Comparison of ENCODE assay signal across 14 cellular contexts in the genomic region with DNA sequence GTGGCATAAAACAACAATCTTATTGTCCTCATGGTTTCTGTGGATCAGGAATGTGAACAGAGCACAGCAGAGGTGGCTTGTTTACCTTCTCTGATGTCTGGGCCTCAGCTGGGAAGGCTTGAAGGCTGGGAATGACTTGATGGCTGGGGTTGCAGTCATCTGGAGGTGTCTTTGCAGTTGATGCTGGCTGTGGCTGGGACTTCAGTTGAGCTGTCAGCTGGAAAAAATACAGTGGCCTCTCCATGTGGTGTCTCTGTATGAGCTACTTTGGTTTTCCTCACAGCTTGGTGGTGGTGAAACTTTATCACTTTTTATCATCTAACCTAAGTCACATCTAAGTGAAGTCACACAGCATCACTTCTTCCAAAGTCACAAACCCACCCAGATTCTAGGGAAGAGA. TPM values are rescaled to one million over a fixed set of nuclear protein-coding genes. Genes with fewer than 3 reads are reported as not detected.
DNase-seq lines count a peak whose midpoint lies in the region; ATAC-seq lines count a peak whose summit lies in the region.
"Had no signal": no experiment of that assay in that cellular context is flagged by ENCODE, and none has a peak within 500 bp of the region (broad histone marks: within the 10 kb centered on the region; RNA-seq: fewer than 3 reads in every experiment).

No MANE protein-coding gene starts in this region.

- CTCF ChIA-PET in activated CD4-positive, alpha-beta memory T cell treated with anti-CD3 and anti-CD28 coated beads for 36 hours (lab: Charles Lee): no interaction called here
- CTCF ChIA-PET in activated CD4-positive, alpha-beta memory T cell treated with anti-CD3 and anti-CD28 coated beads, Interleukin-2, amount 10 ng/mL, durations not matched to agents 7 days and 5 days (lab: Charles Lee): interaction anchor here (0.7 to 0.8 kb wide), 2 partner anchors 11 to 29 kb away, joined by 4 read pairs; no protein-coding TSS in a partner anchor
- CTCF ChIA-PET in activated naive CD4-positive, alpha-beta T cell treated with anti-CD3 and anti-CD28 coated beads, Interleukin-2, amount 10 ng/mL, durations not matched to agents 7 days and 5 days (lab: Charles Lee): interaction anchor here (1.6 kb wide), 1 partner anchor 12 kb away, joined by 3 read pairs; no protein-coding TSS in a partner anchor

- POLR2A ChIA-PET in activated CD4-positive, alpha-beta memory T cell treated with anti-CD3 and anti-CD28 coated beads for 36 hours (lab: Charles Lee): no interaction called here
- POLR2A ChIA-PET in activated CD4-positive, alpha-beta memory T cell treated with anti-CD3 and anti-CD28 coated beads, Interleukin-2, amount 10 ng/mL, durations not matched to agents 7 days and 5 days (lab: Charles Lee): no interaction called here

- peak; percentile 49 for DNase-seq in activated CD4-positive, alpha-beta memory T cell treated with anti-CD3 and anti-CD28 coated beads for 36 hours
- no peak for DNase-seq in activated CD4-positive, alpha-beta memory T cell treated with anti-CD3 and anti-CD28 coated beads, Interleukin-2, amount 10 ng/mL, durations not matched to agents 7 days and 5 days
- no peak for DNase-seq in activated naive CD4-positive, alpha-beta T cell treated with anti-CD3 and anti-CD28 coated beads, Interleukin-2, amount 50 U/mL, for 72 hours (ENCODE audit: low spot score in 2 of 2)
- no peak for DNase-seq in activated naive CD4-positive, alpha-beta T cell treated with anti-CD3 and anti-CD28 coated beads, Interleukin-2, amount 10 ng/mL, durations not matched to agents 7 days and 5 days
- peak; percentile 54 for DNase-seq in T-helper 2 cell treated with Interferon-gamma antibody and Interleukin-4, amounts not matched to agents 5 μg/mL and 100 μg/mL, for 36 hours (ENCODE audit: low spot score)
- no peak for DNase-seq in NCI-H2081 treated with DMSO at 0.1 percent for 48 hours (lab: John Stamatoyannopoulos, UW)
- DNase-seq: BE2C; CD4-positive, alpha-beta memory T cell; DMS79; HCEC 1CT; HFFc6 had no signal

- no peak overlapping the region for H3K4me3 Mint-ChIP-seq in activated CD4-positive, alpha-beta memory T cell treated with anti-CD3 and anti-CD28 coated beads for 36 hours
- H3K4me3 Mint-ChIP-seq in activated CD4-positive, alpha-beta memory T cell treated with anti-CD3 and anti-CD28 coated beads, Interleukin-2, amount 10 ng/mL, durations not matched to agents 7 days and 5 days: no peak overlapping the region
- H3K4me3 Mint-ChIP-seq in activated naive CD4-positive, alpha-beta T cell treated with anti-CD3 and anti-CD28 coated beads, Interleukin-2, amount 10 ng/mL, durations not matched to agents 7 days and 5 days: no peak overlapping the region
- H3K4me3 Mint-ChIP-seq in T-helper 2 cell treated with Interferon-gamma antibody and Interleukin-4, amounts not matched to agents 5 μg/mL and 100 μg/mL, for 36 hours: no peak overlapping the region
- no peak overlapping the region for H3K4me3 Mint-ChIP-seq in activated T-helper 17 cell treated with anti-CD3 and anti-CD28 coated beads, Interleukin-2, amount 50 U/mL, for 72 hours
- H3K4me3 Mint-ChIP-seq: CD4-positive, alpha-beta memory T cell; HFFc6 had no signal

- peaks cover 5% of the 10 kb centered on the region for H3K4me1 Mint-ChIP-seq in activated CD4-positive, alpha-beta memory T cell treated with anti-CD3 and anti-CD28 coated beads for 36 hours (ENCODE audit: low read depth)
- peaks cover 4% of the 10 kb centered on the region for H3K4me1 Mint-ChIP-seq in activated CD4-positive, alpha-beta memory T cell treated with anti-CD3 and anti-CD28 coated beads, Interleukin-2, amount 10 ng/mL, durations not matched to agents 7 days and 5 days
- H3K4me1 Mint-ChIP-seq in activated naive CD4-positive, alpha-beta T cell treated with anti-CD3 and anti-CD28 coated beads, Interleukin-2, amount 10 ng/mL, durations not matched to agents 7 days and 5 days: no peaks in the 10 kb centered on the region
- peaks cover 23% of the 10 kb centered on the region for H3K4me1 Mint-ChIP-seq in T-helper 2 cell treated with Interferon-gamma antibody and Interleukin-4, amounts not matched to agents 5 μg/mL and 100 μg/mL, for 36 hours (ENCODE audit: low read depth)
- H3K4me1 Mint-ChIP-seq in activated T-helper 17 cell treated with anti-CD3 and anti-CD28 coated beads, Interleukin-2, amount 50 U/mL, for 72 hours: no peaks in the 10 kb centered on the region
- H3K4me1 Mint-ChIP-seq: CD4-positive, alpha-beta memory T cell had no signal

- no peaks in the 10 kb centered on the region for H3K27me3 Mint-ChIP-seq in activated CD4-positive, alpha-beta memory T cell treated with anti-CD3 and anti-CD28 coated beads for 36 hours
- no peaks in the 10 kb centered on the region for H3K27me3 Mint-ChIP-seq in activated CD4-positive, alpha-beta memory T cell treated with anti-CD3 and anti-CD28 coated beads, Interleukin-2, amount 10 ng/mL, durations not matched to agents 7 days and 5 days
- peaks cover 10% of the 10 kb centered on the region for H3K27me3 Mint-ChIP-seq in activated naive CD4-positive, alpha-beta T cell treated with anti-CD3 and anti-CD28 coated beads, Interleukin-2, amount 10 ng/mL, durations not matched to agents 7 days and 5 days
- H3K27me3 Mint-ChIP-seq in T-helper 2 cell treated with Interferon-gamma antibody and Interleukin-4, amounts not matched to agents 5 μg/mL and 100 μg/mL, for 36 hours (ENCODE audit: low read depth): no peaks in the 10 kb centered on the region
- peaks cover 4% of the 10 kb centered on the region for H3K27me3 Mint-ChIP-seq in activated T-helper 17 cell treated with anti-CD3 and anti-CD28 coated beads, Interleukin-2, amount 50 U/mL, for 72 hours

- H3K36me3 Mint-ChIP-seq in activated CD4-positive, alpha-beta memory T cell treated with anti-CD3 and anti-CD28 coated beads for 36 hours: peaks cover 2% of the 10 kb centered on the region
- H3K36me3 Mint-ChIP-seq in activated CD4-positive, alpha-beta memory T cell treated with anti-CD3 and anti-CD28 coated beads, Interleukin-2, amount 10 ng/mL, durations not matched to agents 7 days and 5 days (ENCODE audit: low read depth): no peaks in the 10 kb centered on the region
- no peaks in the 10 kb centered on the region for H3K36me3 Mint-ChIP-seq in activated naive CD4-positive, alpha-beta T cell treated with anti-CD3 and anti-CD28 coated beads, Interleukin-2, amount 50 U/mL, for 72 hours
- no peaks in the 10 kb centered on the region for H3K36me3 Mint-ChIP-seq in activated naive CD4-positive, alpha-beta T cell treated with anti-CD3 and anti-CD28 coated beads, Interleukin-2, amount 10 ng/mL, durations not matched to agents 7 days and 5 days
- H3K36me3 Mint-ChIP-seq in T-helper 2 cell treated with Interferon-gamma antibody and Interleukin-4, amounts not matched to agents 5 μg/mL and 100 μg/mL, for 36 hours (ENCODE audit: low read depth): no peaks in the 10 kb centered on the region
- H3K36me3 Mint-ChIP-seq in activated T-helper 17 cell treated with anti-CD3 and anti-CD28 coated beads, Interleukin-2, amount 50 U/mL, for 72 hours (ENCODE audit: low read depth): no peaks in the 10 kb centered on the region
- H3K36me3 Mint-ChIP-seq: CD4-positive, alpha-beta memory T cell had no signal

- H3K27ac Mint-ChIP-seq in activated CD4-positive, alpha-beta memory T cell treated with anti-CD3 and anti-CD28 coated beads for 36 hours: no peak overlapping the region
- H3K27ac Mint-ChIP-seq in activated CD4-positive, alpha-beta memory T cell treated with anti-CD3 and anti-CD28 coated beads, Interleukin-2, amount 10 ng/mL, durations not matched to agents 7 days and 5 days: no peak overlapping the region
- H3K27ac Mint-ChIP-seq in activated naive CD4-positive, alpha-beta T cell treated with anti-CD3 and anti-CD28 coated beads, Interleukin-2, amount 50 U/mL, for 72 hours: no peak overlapping the region
- H3K27ac Mint-ChIP-seq in activated naive CD4-positive, alpha-beta T cell treated with anti-CD3 and anti-CD28 coated beads, Interleukin-2, amount 10 ng/mL, durations not matched to agents 7 days and 5 days: no peak overlapping the region
- no peak overlapping the region for H3K27ac Mint-ChIP-seq in T-helper 2 cell treated with Interferon-gamma antibody and Interleukin-4, amounts not matched to agents 5 μg/mL and 100 μg/mL, for 36 hours
- H3K27ac Mint-ChIP-seq in activated T-helper 17 cell treated with anti-CD3 and anti-CD28 coated beads, Interleukin-2, amount 50 U/mL, for 72 hours: no peak overlapping the region
- H3K27ac Mint-ChIP-seq: CD4-positive, alpha-beta memory T cell; HFFc6 had no signal

- peak; percentile 43 to 73 for ATAC-seq in activated naive CD4-positive, alpha-beta T cell treated with anti-CD3 and anti-CD28 coated beads, Interleukin-2, amount 50 U/mL, for 72 hours
- peak; percentile 70 for ATAC-seq in activated T-helper 17 cell treated with anti-CD3 and anti-CD28 coated beads, Interleukin-2, amount 50 U/mL, for 72 hours (replicated peaks)
- ATAC-seq: A549, GM12878 had no signal

- no peaks in the 10 kb centered on the region for H3K9me3 Mint-ChIP-seq in activated CD4-positive, alpha-beta memory T cell treated with anti-CD3 and anti-CD28 coated beads for 36 hours
- H3K9me3 Mint-ChIP-seq in activated CD4-positive, alpha-beta memory T cell treated with anti-CD3 and anti-CD28 coated beads, Interleukin-2, amount 10 ng/mL, durations not matched to agents 7 days and 5 days: no peaks in the 10 kb centered on the region
- H3K9me3 Mint-ChIP-seq in activated naive CD4-positive, alpha-beta T cell treated with anti-CD3 and anti-CD28 coated beads, Interleukin-2, amount 50 U/mL, for 72 hours: no peaks in the 10 kb centered on the region
- no peaks in the 10 kb centered on the region for H3K9me3 Mint-ChIP-seq in activated naive CD4-positive, alpha-beta T cell treated with anti-CD3 and anti-CD28 coated beads, Interleukin-2, amount 10 ng/mL, durations not matched to agents 7 days and 5 days
- H3K9me3 Mint-ChIP-seq in T-helper 2 cell treated with Interferon-gamma antibody and Interleukin-4, amounts not matched to agents 5 μg/mL and 100 μg/mL, for 36 hours: no peaks in the 10 kb centered on the region
- H3K9me3 Mint-ChIP-seq in activated T-helper 17 cell treated with anti-CD3 and anti-CD28 coated beads, Interleukin-2, amount 50 U/mL, for 72 hours: peaks cover 4% of the 10 kb centered on the region
- H3K9me3 Mint-ChIP-seq: HFFc6 had no signal

- intact Hi-C loops in activated CD4-positive, alpha-beta memory T cell treated with anti-CD3 and anti-CD28 coated beads for 36 hours (cut with micrococcal nuclease): no loop called here

RNA-seq across cellular contexts. Expression of a gene that starts 24.7 kb away (rescaled TPM):
- 10 to 100 TPM; 30.6 to 36.1 TPM for total RNA-seq in activated CD4-positive, alpha-beta memory T cell treated with anti-CD3 and anti-CD28 coated beads for 36 hours
- total RNA-seq in activated CD4-positive, alpha-beta memory T cell treated with anti-CD3 and anti-CD28 coated beads, Interleukin-2, amount 10 ng/mL, durations not matched to agents 7 days and 5 days: 10 to 100 TPM; 35.8 to 37.3 TPM
- total RNA-seq in activated naive CD4-positive, alpha-beta T cell treated with anti-CD3 and anti-CD28 coated beads, Interleukin-2, amount 50 U/mL, for 72 hours: 10 to 100 TPM; 27.9 to 31.4 TPM
- total RNA-seq in activated T-helper 17 cell treated with anti-CD3 and anti-CD28 coated beads, Interleukin-2, amount 50 U/mL, for 72 hours: 10 to 100 TPM; 20.1 to 26.4 TPM

Comparison
In these comparisons a context has a peak if more than half of its experiments do, and no peak if none do; other contexts are left out.
1. DNase-seq: peak in activated CD4-positive, alpha-beta memory T cell treated with anti-CD3 and anti-CD28 coated beads for 36 hours (single experiment) and T-helper 2 cell treated with Interferon-gamma antibody and Interleukin-4, amounts not matched to agents 5 μg/mL and 100 μg/mL, for 36 hours (single experiment); none in activated CD4-positive, alpha-beta memory T cell treated with anti-CD3 and anti-CD28 coated beads, Interleukin-2, amount 10 ng/mL, durations not matched to agents 7 days and 5 days (single experiment), activated naive CD4-positive, alpha-beta T cell treated with anti-CD3 and anti-CD28 coated beads, Interleukin-2, amount 50 U/mL, for 72 hours (0 of 2), activated naive CD4-positive, alpha-beta T cell treated with anti-CD3 and anti-CD28 coated beads, Interleukin-2, amount 10 ng/mL, durations not matched to agents 7 days and 5 days (single experiment) and NCI-H2081 treated with DMSO at 0.1 percent for 48 hours (single experiment).